Comparison of ENCODE assay signal across 16 cellular contexts in genomic region chr21:30097791-30098190, GRCh38.
DNase-seq lines count a peak whose midpoint lies in the region; TF ChIP-seq lines count a peak whose summit lies in the region.
"Had no signal": no experiment of that assay in that cellular context is flagged by ENCODE, and none has a peak within 500 bp of the region (broad histone marks: within the 10 kb centered on the region; RNA-seq: fewer than 3 reads in every experiment).

No MANE protein-coding gene starts in this region.

- H3K4me2 ChIP-seq in neuronal stem cell (ENCODE audit: insufficient read depth, low read length, poor library complexity, severe bottlenecking): no peak overlapping the region
- H3K4me2 ChIP-seq: A549; BLaER1 treated with 17β-estradiol and CSF1 and Interleukin-3, amounts not matched to agents 10 nM and 100 nM had no signal

- no peak overlapping the region for H2AK5ac ChIP-seq in neuronal stem cell (ENCODE audit: low read depth, low read length)

- H3K27ac ChIP-seq in coronary artery: no peak overlapping the region
- H3K27ac ChIP-seq in neuronal stem cell (replicated peaks; ENCODE audit: low read length): no peak overlapping the region
- H3K27ac ChIP-seq: 22Rv1; A549; BLaER1 treated with 17β-estradiol and CSF1 and Interleukin-3, amounts not matched to agents 10 nM and 100 nM; C4-2B had no signal

- H2BK12ac ChIP-seq in neuronal stem cell (ENCODE audit: low read length): no peak overlapping the region

- H3K9me3 ChIP-seq in neuronal stem cell (replicated peaks in 1 of 2; ENCODE audit: control insufficient read depth in 2 of 2, insufficient read depth in 1 of 2, low read depth in 1 of 2, low read length in 2 of 2): no peaks in the 10 kb centered on the region
- H3K9me3 ChIP-seq: A549; BLaER1 treated with 17β-estradiol and CSF1 and Interleukin-3, amounts not matched to agents 10 nM and 100 nM; Caco-2 had no signal

- no peaks in the 10 kb centered on the region for H3K36me3 ChIP-seq in neuronal stem cell (replicated peaks in 1 of 2; ENCODE audit: control insufficient read depth in 2 of 2, insufficient read depth in 2 of 2, low read length in 2 of 2)
- H3K36me3 ChIP-seq: BLaER1 treated with 17β-estradiol and CSF1 and Interleukin-3, amounts not matched to agents 10 nM and 100 nM had no signal

- peak overlapping the region; percentile 7 for H3K4me3 ChIP-seq in coronary artery
- H3K4me3 ChIP-seq in neuronal stem cell (ENCODE audit: low read length in 2 of 2): no peak overlapping the region
- H3K4me3 ChIP-seq in retinal pigment epithelial cell (ENCODE audit: low read length): peak overlapping the region; percentile 20
- H3K4me3 ChIP-seq: A549; BLaER1 treated with 17β-estradiol and CSF1 and Interleukin-3, amounts not matched to agents 10 nM and 100 nM had no signal

- no peak overlapping the region for H3K14ac ChIP-seq in neuronal stem cell (ENCODE audit: low read length)

- H3K9ac ChIP-seq in neuronal stem cell (ENCODE audit: low read depth, low read length, poor library complexity): no peak overlapping the region
- H3K9ac ChIP-seq: BLaER1 treated with 17β-estradiol and CSF1 and Interleukin-3, amounts not matched to agents 10 nM and 100 nM had no signal

- H2BK120ac ChIP-seq in neuronal stem cell (ENCODE audit: low read depth, low read length): no peak overlapping the region

- H3K27me3 ChIP-seq in neuronal stem cell (ENCODE audit: control insufficient read depth in 3 of 3, insufficient read depth in 3 of 3, low read depth in 1 of 3, low read length in 3 of 3): no peaks in the 10 kb centered on the region
- H3K27me3 ChIP-seq: BLaER1 treated with 17β-estradiol and CSF1 and Interleukin-3, amounts not matched to agents 10 nM and 100 nM had no signal

- H2BK15ac ChIP-seq in neuronal stem cell (ENCODE audit: low read length): no peak overlapping the region

- H4K91ac ChIP-seq in neuronal stem cell (ENCODE audit: low read depth, low read length, poor library complexity): no peak overlapping the region

- TF ChIP-seq CTCF in coronary artery (IDR thresholded peaks at IDR 0.05) (no peak), retinal pigment epithelial cell (conservative IDR thresholded peaks at IDR 0.05; ENCODE audit: low read depth, low read length) (no peak)

- H3K4me1 ChIP-seq in neuronal stem cell (ENCODE audit: control insufficient read depth in 2 of 2, insufficient read depth in 1 of 2, low read depth in 1 of 2, low read length in 2 of 2): peaks cover 0 to 6% of the 10 kb centered on the region in 2 donors
- H3K4me1 ChIP-seq: A549; BLaER1 treated with 17β-estradiol and CSF1 and Interleukin-3, amounts not matched to agents 10 nM and 100 nM; Caco-2 had no signal

- H3K23ac ChIP-seq in neuronal stem cell (ENCODE audit: low read depth, low read length, poor library complexity): no peak overlapping the region

- H3K18ac ChIP-seq in neuronal stem cell (ENCODE audit: low read length): no peak overlapping the region

- H3K4ac ChIP-seq in neuronal stem cell (ENCODE audit: low read length): no peak overlapping the region

- peak overlapping the region; percentile 18 for H2AFZ ChIP-seq in neuronal stem cell (ENCODE audit: low read length)

- DNase-seq in coronary artery (ENCODE audit: low spot score) (no peak), neuronal stem cell (ENCODE audit: low spot score) (no peak), retinal pigment epithelial cell (ENCODE audit: low read depth) (peak; percentile 22), UCSD-AML1 (lab: John Stamatoyannopoulos, UW; ENCODE audit: unreplicated experiment) (no peak)
- no peak for DNase-seq in activated CD4-positive, alpha-beta T cell treated with anti-CD3 and anti-CD28 coated beads, Interleukin-2, amount 50 U/mL, for 1 hour
- DNase-seq: AML-193; Caco-2; Calu3; CD4-positive, alpha-beta T cell; CD8-positive, alpha-beta T cell; DMS79 treated with DMSO at 0.1 percent for 48 hours; GF-D8 had no signal

- WGBS in neuronal stem cell (ENCODE audit: extremely low coverage in 2 of 2, insufficient read length in 2 of 2, insufficient replicate concordance in 1 of 2), 2 donors: no CpG with 5 or more reads among the region's 5 CpGs

- H2BK5ac ChIP-seq in neuronal stem cell (ENCODE audit: low read length): no peak overlapping the region

- H4K8ac ChIP-seq in neuronal stem cell (ENCODE audit: low read depth, low read length): no peak overlapping the region

- H3K79me1 ChIP-seq in neuronal stem cell (ENCODE audit: low read depth, low read length): no peaks in the 10 kb centered on the region

Comparison
In these comparisons a context has a peak if more than half of its experiments do, and no peak if none do; other contexts are left out.
1. H3K4me3 ChIP-seq: peak in coronary artery (single experiment) and retinal pigment epithelial cell (single experiment); none in neuronal stem cell (0 of 2).